ENCODE assay signal across 1 cellular context in genomic region chr20:64052987-64053840, GRCh38.
TF ChIP-seq lines count a peak whose summit lies in the region.

No MANE protein-coding gene starts in this region.

TF ChIP-seq in HepG2, 621 proteins besides CTCF, POLR2A, EP300 and RAD21 (continued from another document and continues in another):
- no peak for TF ChIP-seq ZNF770 (CRISPR knock-in tag; IDR thresholded peaks at IDR 0.05)
- TF ChIP-seq ZNF781 (CRISPR knock-in tag; IDR thresholded peaks at IDR 0.05; ENCODE audit: borderline replicate concordance, not compliant biosample characterization) = no peak
- TF ChIP-seq KAT2B (IDR thresholded peaks at IDR 0.05; ENCODE audit: borderline replicate concordance, low read depth, low read length) = no peak
- 0 out of 2 replicates have a peak, but pooled peaks have one; percentile 39 for TF ChIP-seq ZNF160 (CRISPR knock-in tag; IDR thresholded peaks at IDR 0.05)
- TF ChIP-seq MTF2 (CRISPR knock-in tag; IDR thresholded peaks at IDR 0.05; ENCODE audit: borderline replicate concordance) = 0 out of 2 replicates have a peak, but pooled peaks have one; percentile 63
- peak; percentile 49; the same call in 1 of the 2 replicates for TF ChIP-seq ZNF792 (CRISPR knock-in tag; IDR thresholded peaks at IDR 0.05)
- TF ChIP-seq NCOA5 (CRISPR knock-in tag; IDR thresholded peaks at IDR 0.05) = no peak
- TF ChIP-seq MXI1 (IDR thresholded peaks at IDR 0.05; ENCODE audit: borderline replicate concordance, low read depth, low read length) = peak; percentile 32; the same call in 1 of the 3 replicates
- no peak for TF ChIP-seq MBNL3 (CRISPR knock-in tag; conservative IDR thresholded peaks at IDR 0.05)
- TF ChIP-seq PLRG1 (conservative IDR thresholded peaks at IDR 0.05) = no peak
- TF ChIP-seq PCBP2 (optimal IDR thresholded peaks at IDR 0.05; ENCODE audit: low read depth, low read length, poor library complexity, severe bottlenecking) = no peak
- TF ChIP-seq GABPA (IDR thresholded peaks at IDR 0.05; ENCODE audit: low read depth, low read length) = no peak
- TF ChIP-seq GABPA (CRISPR knock-in tag; IDR thresholded peaks at IDR 0.05; ENCODE audit: low read depth) = no peak
- no peak for TF ChIP-seq ARID3A (IDR thresholded peaks at IDR 0.05; ENCODE audit: low read depth, low read length)
- peak; percentile 87 for TF ChIP-seq MXD1 (CRISPR knock-in tag; IDR thresholded peaks at IDR 0.05)
- TF ChIP-seq ZNF101 (CRISPR knock-in tag; IDR thresholded peaks at IDR 0.05; ENCODE audit: borderline replicate concordance, low read depth) = 0 out of 2 replicates have a peak, but pooled peaks have one; percentile 86
- TF ChIP-seq SCMH1 (CRISPR knock-in tag; IDR thresholded peaks at IDR 0.05; ENCODE audit: borderline replicate concordance) = no peak
- TF ChIP-seq SRY (CRISPR knock-in tag; IDR thresholded peaks at IDR 0.05) = no peak; the same call in 1 of the 2 replicates
- 0 out of 2 replicates have a peak, but pooled peaks have one; percentile 50 for TF ChIP-seq KDM3A (CRISPR knock-in tag; IDR thresholded peaks at IDR 0.05; ENCODE audit: low read depth)
- peak; percentile 74; the same call in 1 of the 2 replicates for TF ChIP-seq BORCS8-MEF2B (CRISPR knock-in tag; IDR thresholded peaks at IDR 0.05)
- no peak for TF ChIP-seq MXD3 (CRISPR knock-in tag; IDR thresholded peaks at IDR 0.05)
- no peak for TF ChIP-seq PAWR (CRISPR knock-in tag; IDR thresholded peaks at IDR 0.05; ENCODE audit: borderline replicate concordance)
- 0 out of 2 replicates have a peak, but pooled peaks have one; percentile 46 for TF ChIP-seq KAT8 (CRISPR knock-in tag; IDR thresholded peaks at IDR 0.05)
- no peak for TF ChIP-seq PHB2 (IDR thresholded peaks at IDR 0.05; ENCODE audit: partially characterized antibody)
- peak; percentile 12; the same call in 1 of the 2 replicates for TF ChIP-seq ZNF33B (CRISPR knock-in tag; IDR thresholded peaks at IDR 0.05)
- TF ChIP-seq ARNT (IDR thresholded peaks at IDR 0.05) = no peak
- no peak for TF ChIP-seq MIER2 (CRISPR knock-in tag; IDR thresholded peaks at IDR 0.05)
- no peak for TF ChIP-seq ZNF121 (CRISPR knock-in tag; IDR thresholded peaks at IDR 0.05)
- peak; percentile 58; the same call in 1 of the 2 replicates for TF ChIP-seq CENPT (CRISPR knock-in tag; IDR thresholded peaks at IDR 0.05; ENCODE audit: low read depth)
- no peak for TF ChIP-seq ZFAT (CRISPR knock-in tag; conservative IDR thresholded peaks at IDR 0.05)
- no peak for TF ChIP-seq SUZ12 (IDR thresholded peaks at IDR 0.05; ENCODE audit: low read depth, low read length)
- TF ChIP-seq ZNF17 (CRISPR knock-in tag; IDR thresholded peaks at IDR 0.05) = no peak
- TF ChIP-seq HNRNPK (IDR thresholded peaks at IDR 0.05; ENCODE audit: low read depth, low read length, poor library complexity, severe bottlenecking) = no peak
- no peak for TF ChIP-seq SMC3 (IDR thresholded peaks at IDR 0.05; ENCODE audit: low read length)
- TF ChIP-seq IKZF5 (CRISPR knock-in tag; IDR thresholded peaks at IDR 0.05) = peak; percentile 70; the same call in 1 of the 2 replicates
- TF ChIP-seq ZNF318 (CRISPR knock-in tag; IDR thresholded peaks at IDR 0.05) = 0 out of 2 replicates have a peak, but pooled peaks have one; percentile 48
- no peak for TF ChIP-seq ISL2 (CRISPR knock-in tag; IDR thresholded peaks at IDR 0.05)
- no peak; the same call in 1 of the 2 replicates for TF ChIP-seq YEATS4 (CRISPR knock-in tag; IDR thresholded peaks at IDR 0.05; ENCODE audit: borderline replicate concordance)
- TF ChIP-seq GATA4 (IDR thresholded peaks at IDR 0.05; ENCODE audit: borderline replicate concordance, low read depth) = no peak; the same call in 1 of the 2 replicates
- TF ChIP-seq HES4 (CRISPR knock-in tag; IDR thresholded peaks at IDR 0.05; ENCODE audit: borderline replicate concordance) = peak; percentile 92
